Comparison of ENCODE assay signal across 20 cellular contexts in the genomic region with DNA sequence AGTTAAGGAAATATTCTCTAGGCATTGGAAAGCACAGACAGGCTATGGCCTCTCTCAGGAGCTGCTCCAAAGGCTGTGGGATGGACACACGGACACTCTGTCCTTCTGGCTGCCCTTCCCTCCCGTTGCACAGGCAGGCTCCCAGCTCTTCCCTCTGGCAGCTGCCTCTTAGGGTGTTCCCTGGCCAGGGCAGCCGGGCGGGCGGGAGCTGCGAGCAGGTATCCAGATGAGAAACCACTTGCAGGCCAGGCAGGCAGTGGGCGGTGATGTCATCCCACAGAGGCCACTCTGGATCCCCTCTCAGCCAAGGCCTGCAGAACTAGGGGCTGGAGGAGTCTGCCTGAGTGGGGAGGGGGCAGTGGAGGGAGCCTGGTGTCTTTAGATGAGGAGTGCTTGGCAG.
DNase-seq lines count a peak whose midpoint lies in the region; ATAC-seq and TF ChIP-seq lines count a peak whose summit lies in the region.
"Had no signal": no experiment of that assay in that cellular context is flagged by ENCODE, and none has a peak within 500 bp of the region (broad histone marks: within the 10 kb centered on the region; RNA-seq: fewer than 3 reads in every experiment).

No MANE protein-coding gene starts in this region.

- H3K4me3 ChIP-seq in BLaER1 (no peak overlapping the region), RWPE2 (ENCODE audit: severe bottlenecking) (no peak overlapping the region), psoas muscle (no peak overlapping the region)
- H3K4me3 ChIP-seq: HAP-1, ovary had no signal

- peaks cover 98% of the 10 kb centered on the region for H3K4me1 ChIP-seq in BLaER1
- no peaks in the 10 kb centered on the region for H3K4me1 ChIP-seq in RWPE2 (ENCODE audit: insufficient read depth, poor library complexity, severe bottlenecking)
- peaks cover 41% of the 10 kb centered on the region for H3K4me1 ChIP-seq in psoas muscle
- H3K4me1 ChIP-seq: HAP-1 had no signal

- H3K27me3 ChIP-seq in BLaER1 (no peaks in the 10 kb centered on the region), RWPE2 (ENCODE audit: insufficient read depth, poor library complexity, severe bottlenecking) (no peaks in the 10 kb centered on the region), psoas muscle (ENCODE audit: insufficient read depth in 3 of 3, low read length in 2 of 3) (no peaks in the 10 kb centered on the region)
- H3K27me3 ChIP-seq: ovary had no signal

- peak overlapping the region; percentile 95 for H3K4me2 ChIP-seq in BLaER1

- TF ChIP-seq CTCF in RWPE2 (IDR thresholded peaks at IDR 0.05; ENCODE audit: poor library complexity, severe bottlenecking) (no peak), psoas muscle (IDR thresholded peaks at IDR 0.05) (no peak)

- DNase-seq in RWPE2 (ENCODE audit: low spot score) (no peak), left ventricle myocardium superior (peak; percentile 80), psoas muscle (peak; percentile 61 to 81), NCI-H69 (lab: John Stamatoyannopoulos, UW) (no peak), NCI-H1436 (lab: John Stamatoyannopoulos, UW) (no peak), NCI-H1694 (lab: John Stamatoyannopoulos, UW) (no peak)
- no peak for DNase-seq in stimulated activated CD8-positive, alpha-beta memory T cell treated with anti-CD3 and anti-CD28 coated beads, Interleukin-4, amount 100 ng/mL, for 48 hours
- DNase-seq: activated B cell treated with CpG ODN at 0.5 μM for 24 hours; activated CD4-positive, alpha-beta T cell treated with anti-CD3 and anti-CD28 coated beads, Interleukin-2, amount 50 U/mL, for 4 hours; activated CD8-positive, alpha-beta memory T cell treated with anti-CD3 and anti-CD28 coated beads, Interleukin-2, amount 50 U/mL, for 48 hours; activated naive CD8-positive, alpha-beta T cell treated with anti-CD3 and anti-CD28 coated beads, Interleukin-2, amount 10 ng/mL, durations not matched to agents 7 days and 5 days; natural killer cell; NCI-H1092; NCI-H2029; NCI-H2227 treated with DMSO at 0.1 percent for 48 hours; NCI-H748 treated with DMSO at 0.1 percent for 48 hours; T1000 had no signal

- H3K27ac ChIP-seq in BLaER1 (peak overlapping the region; percentile 91; the same call in 1 of the 2 replicates), RWPE2 (ENCODE audit: poor library complexity, severe bottlenecking) (no peak overlapping the region), psoas muscle (no peak overlapping the region)
- H3K27ac ChIP-seq: ovary had no signal

- intact Hi-C loops in left ventricle myocardium superior (cut with micrococcal nuclease) (no loop called here), psoas muscle (cut with DNase I) (no loop called here)

- peak; percentile 13; the same call in 1 of the 3 replicates for ATAC-seq in RWPE2 (ENCODE audit: low read depth)
- ATAC-seq in left ventricle myocardium superior = peak; percentile 54
- peak in 3 of 4 donors; percentile 38 to 57 (median 42) for ATAC-seq in psoas muscle
- ATAC-seq: natural killer cell had no signal

- H3K36me3 ChIP-seq in BLaER1 (peaks cover 11% of the 10 kb centered on the region; the same call in 1 of the 2 replicates), RWPE2 (ENCODE audit: low read depth) (peaks cover 23% of the 10 kb centered on the region), psoas muscle (ENCODE audit: insufficient read depth in 1 of 2, low read depth in 1 of 2) (no peaks in the 10 kb centered on the region)
- H3K36me3 ChIP-seq: HAP-1, ovary had no signal

- WGBS in psoas muscle, 3 donors = 32 to 39% (median 37%) methylated on average over 7 of the region's 7 CpGs

- no peak overlapping the region for H3K9ac ChIP-seq in BLaER1

- H4K20me1 ChIP-seq in BLaER1 = peaks cover 35% of the 10 kb centered on the region

- H3K9me3 ChIP-seq in BLaER1 = no peaks in the 10 kb centered on the region
- H3K9me3 ChIP-seq in RWPE2 (ENCODE audit: severe bottlenecking) = no peaks in the 10 kb centered on the region
- no peaks in the 10 kb centered on the region for H3K9me3 ChIP-seq in psoas muscle
- H3K9me3 ChIP-seq: HAP-1, ovary had no signal

Comparison
In these comparisons a context has a peak if more than half of its experiments do, and no peak if none do; other contexts are left out.
1. DNase-seq: peak in left ventricle myocardium superior (single experiment) and psoas muscle (2 of 2); none in RWPE2 (single experiment), stimulated activated CD8-positive, alpha-beta memory T cell treated with anti-CD3 and anti-CD28 coated beads, Interleukin-4, amount 100 ng/mL, for 48 hours (single experiment), NCI-H69 (single experiment), NCI-H1436 (single experiment) and NCI-H1694 (single experiment).
2. Peak in every context shown above with its lines, with median percentiles within 50 percentile points of each other: ATAC-seq.